In the genomic region with DNA sequence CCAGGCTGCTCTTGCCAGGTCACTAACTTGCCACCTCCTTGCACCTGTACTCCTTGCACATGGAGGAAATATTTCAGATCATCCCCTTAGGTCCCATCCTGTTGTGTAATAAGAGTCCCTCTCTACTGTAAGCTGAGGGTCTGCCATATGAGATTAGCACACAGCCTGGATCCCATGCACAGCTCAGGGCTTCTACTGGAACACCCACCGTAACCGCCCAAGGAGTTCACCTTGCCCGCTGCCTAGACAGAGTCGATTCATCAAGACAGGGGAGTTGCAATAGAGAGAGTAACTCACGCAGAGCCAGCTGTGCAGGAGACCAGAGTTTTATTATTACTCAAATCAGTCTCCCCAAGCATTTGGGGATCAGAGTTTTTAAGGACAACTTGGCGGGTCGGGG, we compare ENCODE assay signal across 24 cellular contexts.
"Had no signal": no experiment of that assay in that cellular context is flagged by ENCODE, and none has a peak within 500 bp of the region (broad histone marks: within the 10 kb centered on the region; RNA-seq: fewer than 3 reads in every experiment).

No MANE protein-coding gene starts in this region.

- H3K4me3 ChIP-seq: coronary artery, dorsolateral prefrontal cortex, esophagus squamous epithelium, gastrocnemius medialis, gastroesophageal sphincter, heart left ventricle, heart right ventricle, hepatocyte had no signal

- H3K27me3 ChIP-seq: dorsolateral prefrontal cortex, esophagus squamous epithelium, foreskin keratinocyte, gastrocnemius medialis, gastroesophageal sphincter, heart left ventricle, heart right ventricle, hepatocyte had no signal

- H3K36me3 ChIP-seq: esophagus squamous epithelium, gastrocnemius medialis, gastroesophageal sphincter, heart left ventricle, heart right ventricle had no signal

- H3K27ac ChIP-seq: coronary artery, epithelial cell of prostate, esophagus squamous epithelium, foreskin keratinocyte, gastrocnemius medialis, gastroesophageal sphincter, heart left ventricle, heart right ventricle, hepatocyte had no signal

- DNase-seq: cortex of kidney; dermis blood vessel endothelial cell; dorsolateral prefrontal cortex; effector CD4-positive, alpha-beta T cell; effector CD8-positive, alpha-beta T cell; effector memory CD4-positive, alpha-beta T cell; effector memory CD8-positive, alpha-beta T cell; endodermal cell; erythroblast; esophagus squamous epithelium; foreskin fibroblast; foreskin keratinocyte; foreskin melanocyte; gastrocnemius medialis; glutamatergic neuron; head of caudate nucleus; heart left ventricle; heart right ventricle had no signal

- H3K27ac Mint-ChIP-seq: dendritic cell treated with granulocyte-macrophage colony-stimulating factor and Interleukin-4, amounts not matched to agents 40 ng/mL and 50 ng/mL, for 4 days; effector memory CD8-positive, alpha-beta T cell; endodermal cell had no signal

- ATAC-seq: effector memory CD8-positive, alpha-beta T cell; esophagus mucosa; foreskin keratinocyte; gastrocnemius medialis; gastroesophageal sphincter; heart left ventricle; heart right ventricle had no signal

- H2AFZ ChIP-seq: hepatocyte had no signal

- H3K9me3 ChIP-seq: esophagus squamous epithelium, gastrocnemius medialis, gastroesophageal sphincter, heart left ventricle had no signal

- H3K4me2 ChIP-seq: hepatocyte had no signal

- H3K4me3 Mint-ChIP-seq: dendritic cell treated with granulocyte-macrophage colony-stimulating factor and Interleukin-4, amounts not matched to agents 40 ng/mL and 50 ng/mL, for 4 days; effector memory CD8-positive, alpha-beta T cell; endodermal cell had no signal

- H3K27me3 Mint-ChIP-seq: dendritic cell treated with granulocyte-macrophage colony-stimulating factor and Interleukin-4, amounts not matched to agents 40 ng/mL and 50 ng/mL, for 4 days; effector memory CD8-positive, alpha-beta T cell had no signal

- H3K79me2 ChIP-seq: hepatocyte had no signal

- H3K4me1 ChIP-seq: esophagus squamous epithelium, foreskin keratinocyte, gastrocnemius medialis, gastroesophageal sphincter, heart left ventricle, heart right ventricle had no signal
